ENCODE assay signal across 8 cellular contexts in genomic region chr2:26970244-26970927, GRCh38. TPM values are rescaled to one million over a fixed set of nuclear protein-coding genes. Genes with fewer than 3 reads are reported as not detected.
A peak's percentile ranks its signal among the peaks of the same experiment; 100 is the strongest.
DNase-seq lines count a peak whose midpoint lies in the region; ATAC-seq and TF ChIP-seq lines count a peak whose summit lies in the region.

Gene MAPRE3, plus strand, starts transcription at chr2:26970637. Its CDS starts 51,582 bp downstream, at chr2:27022219.

- H3K4me3 Mint-ChIP-seq in activated naive CD4-positive, alpha-beta T cell treated with anti-CD3 and anti-CD28 coated beads, Interleukin-2, amount 10 ng/mL, durations not matched to agents 7 days and 5 days = peak within 1 kb of the TSS; percentile 66
- H3K4me3 Mint-ChIP-seq in neural progenitor cell = peak within 1 kb of the TSS; percentile 94

- peaks cover 61% of the 10 kb centered on the region for H3K27me3 Mint-ChIP-seq in activated naive CD4-positive, alpha-beta T cell treated with anti-CD3 and anti-CD28 coated beads, Interleukin-2, amount 10 ng/mL, durations not matched to agents 7 days and 5 days
- peaks cover 11% of the 10 kb centered on the region for H3K27me3 Mint-ChIP-seq in neural progenitor cell (ENCODE audit: insufficient read depth, low read depth)

- peaks cover 0 to 32% (median 12%) of the 10 kb centered on the region in 3 donors for H3K4me1 ChIP-seq in gastroesophageal sphincter
- H3K4me1 ChIP-seq in neural progenitor cell = peaks cover 18% of the 10 kb centered on the region
- H3K4me1 ChIP-seq in stomach smooth muscle (ENCODE audit: control insufficient read depth, insufficient read depth, low read length) = peaks cover 13% of the 10 kb centered on the region

- WGBS in gastroesophageal sphincter (ENCODE audit: low coverage in 1 of 2), 2 donors = 0 to 1% methylated on average over 3 to 17 of the region's 69 CpGs

- no peaks in the 10 kb centered on the region for H3K9me3 Mint-ChIP-seq in activated naive CD4-positive, alpha-beta T cell treated with anti-CD3 and anti-CD28 coated beads, Interleukin-2, amount 10 ng/mL, durations not matched to agents 7 days and 5 days
- H3K9me3 Mint-ChIP-seq in neural progenitor cell = no peaks in the 10 kb centered on the region

- peak; percentile 93 for ATAC-seq in gastroesophageal sphincter

- H3K4me3 ChIP-seq in SK-N-MC (peak within 1 kb of the TSS; percentile 86), gastroesophageal sphincter (peak within 1 kb of the TSS; percentile 75 to 95), neural progenitor cell (peak within 1 kb of the TSS; percentile 78), stomach smooth muscle (ENCODE audit: low read length in 2 of 2) (peak within 1 kb of the TSS; percentile 69 to 94)

- CTCF ChIA-PET in activated naive CD4-positive, alpha-beta T cell treated with anti-CD3 and anti-CD28 coated beads, Interleukin-2, amount 10 ng/mL, durations not matched to agents 7 days and 5 days (lab: Charles Lee) = interaction anchor here (1.2 to 11.9 kb wide), 7 partner anchors 9 to 333 kb away, joined by 3 to 176 read pairs (median 4); no protein-coding TSS in a partner anchor

- TF ChIP-seq EP300 in gastroesophageal sphincter (IDR thresholded peaks at IDR 0.05) = no peak

- H3K79me2 ChIP-seq in neural progenitor cell (ENCODE audit: low read depth) = no peaks in the 10 kb centered on the region

- no peaks in the 10 kb centered on the region for H3K36me3 Mint-ChIP-seq in activated naive CD4-positive, alpha-beta T cell treated with anti-CD3 and anti-CD28 coated beads, Interleukin-2, amount 10 ng/mL, durations not matched to agents 7 days and 5 days
- H3K36me3 Mint-ChIP-seq in neural progenitor cell = no peaks in the 10 kb centered on the region

- no peaks in the 10 kb centered on the region for H3K36me3 ChIP-seq in SK-N-MC (ENCODE audit: insufficient read depth, low read length)
- no peaks in the 10 kb centered on the region for H3K36me3 ChIP-seq in gastroesophageal sphincter
- no peaks in the 10 kb centered on the region for H3K36me3 ChIP-seq in neural progenitor cell
- H3K36me3 ChIP-seq in stomach smooth muscle (ENCODE audit: control insufficient read depth in 2 of 2, insufficient read depth in 2 of 2, low read length in 2 of 2) = no peaks in the 10 kb centered on the region

- peaks cover 13% of the 10 kb centered on the region for H3F3A ChIP-seq in neural progenitor cell (ENCODE audit: low read depth)

- H3K27ac Mint-ChIP-seq in activated naive CD4-positive, alpha-beta T cell treated with anti-CD3 and anti-CD28 coated beads, Interleukin-2, amount 10 ng/mL, durations not matched to agents 7 days and 5 days = no peak within 1 kb of the TSS
- peak within 1 kb of the TSS; percentile 43 for H3K27ac Mint-ChIP-seq in neural progenitor cell

- no peak for TF ChIP-seq POLR2A in gastroesophageal sphincter (IDR thresholded peaks at IDR 0.05)

- H3K9me3 ChIP-seq in SK-N-MC (ENCODE audit: low read depth, low read length) (no peaks in the 10 kb centered on the region), gastroesophageal sphincter (no peaks in the 10 kb centered on the region), neural progenitor cell (ENCODE audit: low read depth) (no peaks in the 10 kb centered on the region), stomach smooth muscle (ENCODE audit: control insufficient read depth in 2 of 2, low read length in 2 of 2) (no peaks in the 10 kb centered on the region)

- peak within 1 kb of the TSS; percentile 97 for H2AFZ ChIP-seq in neural progenitor cell (replicated peaks)

- TF ChIP-seq CTCF in gastroesophageal sphincter (IDR thresholded peaks at IDR 0.05) (no peak), neural progenitor cell (IDR thresholded peaks at IDR 0.05) (no peak)

- H3K9ac ChIP-seq in SK-N-MC (ENCODE audit: insufficient read length) (no peak within 1 kb of the TSS), neural progenitor cell (no peak within 1 kb of the TSS), stomach smooth muscle (ENCODE audit: low read length in 2 of 2) (peak within 1 kb of the TSS; percentile 72 to 74)

- peaks cover 27% of the 10 kb centered on the region for H4K20me1 ChIP-seq in neural progenitor cell (ENCODE audit: low read depth)

- peaks cover 19% of the 10 kb centered on the region for H3K4me1 Mint-ChIP-seq in activated naive CD4-positive, alpha-beta T cell treated with anti-CD3 and anti-CD28 coated beads, Interleukin-2, amount 10 ng/mL, durations not matched to agents 7 days and 5 days
- peaks cover 27% of the 10 kb centered on the region for H3K4me1 Mint-ChIP-seq in neural progenitor cell

- no peaks in the 10 kb centered on the region for H3K27me3 ChIP-seq in gastroesophageal sphincter
- peaks cover 62% of the 10 kb centered on the region for H3K27me3 ChIP-seq in neural progenitor cell
- H3K27me3 ChIP-seq in stomach smooth muscle (ENCODE audit: control insufficient read depth in 1 of 2, insufficient read depth in 2 of 2, low read length in 2 of 2) = no peaks in the 10 kb centered on the region

- peak within 1 kb of the TSS; percentile 96 for H3K4me2 ChIP-seq in neural progenitor cell

- DNase-seq in DMS 273 (lab: John Stamatoyannopoulos, UW; ENCODE audit: unreplicated experiment) (peak; percentile 97), H4 (ENCODE audit: low spot score) (peak; percentile 56), MV-4-11 (lab: John Stamatoyannopoulos, UW) (peak; percentile 62), SK-N-MC (ENCODE audit: low read depth, low spot score) (no peak), neural progenitor cell (ENCODE audit: low spot score) (peak; percentile 100)
- DNase-seq in activated naive CD4-positive, alpha-beta T cell treated with anti-CD3 and anti-CD28 coated beads, Interleukin-2, amount 10 ng/mL, durations not matched to agents 7 days and 5 days = peak; percentile 86

- no peak within 1 kb of the TSS for H3K27ac ChIP-seq in SK-N-MC
- peak within 1 kb of the TSS; percentile 29 to 91 (median 90) for H3K27ac ChIP-seq in gastroesophageal sphincter
- no peak within 1 kb of the TSS for H3K27ac ChIP-seq in neural progenitor cell
- peak within 1 kb of the TSS; percentile 70 for H3K27ac ChIP-seq in stomach smooth muscle (ENCODE audit: low read length)

RNA-seq across cellular contexts. Expression of gene MAPRE3, which starts in this region (rescaled TPM):
- 2.7 and 4.0 TPM in 2 replicates for total RNA-seq in H4 (2014; rRNA removed; shearing (Covaris generic))
- total RNA-seq in gastroesophageal sphincter (10 to 100 TPM in 3 of 4 donors, 1 to 10 TPM in 1; 8.5 to 18.6 (median 12.4) TPM), neural progenitor cell (ENCODE audit: low replicate concordance) (3.1 and 6.2 TPM in 2 replicates)

Comparison
In these comparisons a context has a peak if more than half of its experiments do, and no peak if none do; other contexts are left out.
1. H3K27ac ChIP-seq: peak in gastroesophageal sphincter (4 of 4) and stomach smooth muscle (single experiment); none in SK-N-MC (single experiment) and neural progenitor cell (single experiment).
2. H3K9ac ChIP-seq: peak in stomach smooth muscle (2 of 2); none in SK-N-MC (single experiment) and neural progenitor cell (single experiment).
3. Peak in every context shown above with its lines, with median percentiles within 50 percentile points of each other: H3K4me3 ChIP-seq.